ENCODE assay signal across 1 cellular context in the genomic region with DNA sequence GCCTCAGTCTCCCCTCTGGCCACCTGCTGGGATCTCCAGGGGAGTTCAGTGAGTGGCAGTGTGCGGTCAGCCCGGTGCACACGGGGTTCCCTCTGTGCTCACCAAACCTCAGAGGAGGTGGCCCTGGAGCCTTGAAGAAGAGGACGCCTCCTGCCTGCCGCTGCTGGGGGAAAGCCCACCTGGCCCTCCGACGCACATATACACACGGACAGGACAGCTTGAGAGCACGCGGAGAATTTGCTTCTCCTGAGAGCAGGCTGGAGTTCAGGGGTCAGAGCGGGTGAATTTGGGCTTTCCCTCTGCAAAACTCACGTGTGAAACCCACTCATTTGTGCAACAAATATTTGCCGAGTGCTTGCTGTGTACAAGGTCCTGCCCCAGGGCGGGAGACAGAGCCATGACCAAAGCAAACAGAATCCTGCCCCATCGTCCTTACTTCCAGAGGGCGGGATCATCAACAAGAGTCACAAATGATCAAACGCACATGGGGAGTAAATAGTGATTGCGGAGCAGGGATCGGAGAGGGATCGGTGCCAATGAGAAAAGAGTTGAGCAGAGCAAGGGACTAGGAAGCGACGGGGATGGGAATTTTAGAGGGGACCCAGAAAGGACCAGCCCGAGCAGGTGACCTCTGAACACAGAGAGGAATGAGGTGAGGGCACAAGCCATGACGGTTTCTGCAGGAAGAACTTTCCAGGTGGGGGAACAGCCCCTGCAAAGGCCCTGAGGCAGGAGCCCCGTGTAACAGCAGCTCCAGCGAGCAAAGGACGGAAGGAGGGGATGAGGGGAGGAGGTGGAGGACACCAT.
A peak's percentile ranks its signal among the peaks of the same experiment; 100 is the strongest.
TF ChIP-seq lines count a peak whose summit lies in the region.

No MANE protein-coding gene starts in this region.

TF ChIP-seq in HepG2, 621 proteins besides CTCF, POLR2A, EP300 and RAD21 (continued from another document and continues in another):
- TF ChIP-seq ZNF296 (CRISPR knock-in tag; conservative IDR thresholded peaks at IDR 0.05) (peak; percentile 96), KDM1A (CRISPR knock-in tag; IDR thresholded peaks at IDR 0.05) (0 out of 2 replicates have a peak, but pooled peaks have one; percentile 10), CBX5 (CRISPR knock-in tag; IDR thresholded peaks at IDR 0.05; ENCODE audit: borderline replicate concordance) (no peak; the same call in 1 of the 2 replicates), GPN1 (CRISPR knock-in tag; IDR thresholded peaks at IDR 0.05; ENCODE audit: borderline replicate concordance) (no peak), NFYB (CRISPR knock-in tag; IDR thresholded peaks at IDR 0.05) (peak; percentile 34), DNMT1 (CRISPR knock-in tag; IDR thresholded peaks at IDR 0.05) (no peak), SP140L (CRISPR knock-in tag; IDR thresholded peaks at IDR 0.05; ENCODE audit: borderline replicate concordance) (no peak), GTF2F1 (IDR thresholded peaks at IDR 0.05; ENCODE audit: low read length) (no peak), TSC22D2 (CRISPR knock-in tag; IDR thresholded peaks at IDR 0.05; ENCODE audit: borderline replicate concordance) (no peak; the same call in 1 of the 2 replicates), SKI (IDR thresholded peaks at IDR 0.05; ENCODE audit: partially characterized antibody) (no peak), MEIS1 (CRISPR knock-in tag; IDR thresholded peaks at IDR 0.05; ENCODE audit: borderline replicate concordance) (peak; percentile 60; the same call in 1 of the 2 replicates), MED1 (CRISPR knock-in tag; IDR thresholded peaks at IDR 0.05) (peak; percentile 96), KLF13 (CRISPR knock-in tag; IDR thresholded peaks at IDR 0.05) (no peak), RBAK (CRISPR knock-in tag; IDR thresholded peaks at IDR 0.05) (no peak), CHCHD3 (CRISPR knock-in tag; IDR thresholded peaks at IDR 0.05) (no peak), ZKSCAN5 (CRISPR knock-in tag; IDR thresholded peaks at IDR 0.05) (peak; percentile 84), THAP11 (CRISPR knock-in tag; IDR thresholded peaks at IDR 0.05) (peak; percentile 45; the same call in 1 of the 2 replicates), ZNF230 (CRISPR knock-in tag; IDR thresholded peaks at IDR 0.05) (peak; percentile 72; the same call in 1 of the 2 replicates), NFKBIZ (CRISPR knock-in tag; IDR thresholded peaks at IDR 0.05) (no peak), ZNF383 (CRISPR knock-in tag; IDR thresholded peaks at IDR 0.05; ENCODE audit: borderline replicate concordance) (no peak), KLF15 (CRISPR knock-in tag; IDR thresholded peaks at IDR 0.05; ENCODE audit: borderline replicate concordance) (no peak), TARDBP (CRISPR knock-in tag; IDR thresholded peaks at IDR 0.05) (peak; percentile 82), GFI1 (CRISPR knock-in tag; IDR thresholded peaks at IDR 0.05; ENCODE audit: borderline replicate concordance) (peak; percentile 96), NFE2L1 (CRISPR knock-in tag; IDR thresholded peaks at IDR 0.05; ENCODE audit: borderline replicate concordance) (no peak), SAFB2 (CRISPR knock-in tag; IDR thresholded peaks at IDR 0.05; ENCODE audit: borderline replicate concordance, low read depth) (peak; percentile 40; the same call in 1 of the 2 replicates), ZNF652 (CRISPR knock-in tag; IDR thresholded peaks at IDR 0.05; ENCODE audit: borderline replicate concordance, low read depth) (no peak), MAFG (CRISPR knock-in tag; IDR thresholded peaks at IDR 0.05) (no peak), ZNF672 (CRISPR knock-in tag; IDR thresholded peaks at IDR 0.05) (no peak), ZNF619 (CRISPR knock-in tag; IDR thresholded peaks at IDR 0.05) (peak; percentile 82; the same call in 1 of the 2 replicates), PHB2 (IDR thresholded peaks at IDR 0.05; ENCODE audit: partially characterized antibody) (no peak), MAFF (IDR thresholded peaks at IDR 0.05; ENCODE audit: low read depth, low read length) (no peak; the same call in 1 of the 2 replicates), POLR2AphosphoS2 (IDR thresholded peaks at IDR 0.05; ENCODE audit: low read depth, low read length) (no peak), IRX3 (CRISPR knock-in tag; IDR thresholded peaks at IDR 0.05; ENCODE audit: borderline replicate concordance, low read depth) (0 out of 2 replicates have a peak, but pooled peaks have one; percentile 61), ZNF446 (CRISPR knock-in tag; IDR thresholded peaks at IDR 0.05) (no peak)
- TF ChIP-seq, protein P1, sequence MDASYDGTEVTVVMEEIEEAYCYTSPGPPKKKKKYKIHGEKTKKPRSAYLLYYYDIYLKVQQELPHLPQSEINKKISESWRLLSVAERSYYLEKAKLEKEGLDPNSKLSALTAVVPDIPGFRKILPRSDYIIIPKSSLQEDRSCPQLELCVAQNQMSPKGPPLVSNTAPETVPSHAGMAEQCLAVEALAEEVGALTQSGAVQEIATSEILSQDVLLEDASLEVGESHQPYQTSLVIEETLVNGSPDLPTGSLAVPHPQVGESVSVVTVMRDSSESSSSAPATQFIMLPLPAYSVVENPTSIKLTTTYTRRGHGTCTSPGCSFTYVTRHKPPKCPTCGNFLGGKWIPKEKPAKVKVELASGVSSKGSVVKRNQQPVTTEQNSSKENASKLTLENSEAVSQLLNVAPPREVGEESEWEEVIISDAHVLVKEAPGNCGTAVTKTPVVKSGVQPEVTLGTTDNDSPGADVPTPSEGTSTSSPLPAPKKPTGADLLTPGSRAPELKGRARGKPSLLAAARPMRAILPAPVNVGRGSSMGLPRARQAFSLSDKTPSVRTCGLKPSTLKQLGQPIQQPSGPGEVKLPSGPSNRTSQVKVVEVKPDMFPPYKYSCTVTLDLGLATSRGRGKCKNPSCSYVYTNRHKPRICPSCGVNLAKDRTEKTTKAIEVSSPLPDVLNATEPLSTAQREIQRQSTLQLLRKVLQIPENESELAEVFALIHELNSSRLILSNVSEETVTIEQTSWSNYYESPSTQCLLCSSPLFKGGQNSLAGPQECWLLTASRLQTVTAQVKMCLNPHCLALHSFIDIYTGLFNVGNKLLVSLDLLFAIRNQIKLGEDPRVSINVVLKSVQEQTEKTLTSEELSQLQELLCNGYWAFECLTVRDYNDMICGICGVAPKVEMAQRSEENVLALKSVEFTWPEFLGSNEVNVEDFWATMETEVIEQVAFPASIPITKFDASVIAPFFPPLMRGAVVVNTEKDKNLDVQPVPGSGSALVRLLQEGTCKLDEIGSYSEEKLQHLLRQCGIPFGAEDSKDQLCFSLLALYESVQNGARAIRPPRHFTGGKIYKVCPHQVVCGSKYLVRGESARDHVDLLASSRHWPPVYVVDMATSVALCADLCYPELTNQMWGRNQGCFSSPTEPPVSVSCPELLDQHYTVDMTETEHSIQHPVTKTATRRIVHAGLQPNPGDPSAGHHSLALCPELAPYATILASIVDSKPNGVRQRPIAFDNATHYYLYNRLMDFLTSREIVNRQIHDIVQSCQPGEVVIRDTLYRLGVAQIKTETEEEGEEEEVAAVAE (CRISPR knock-in tag; IDR thresholded peaks at IDR 0.05; ENCODE audit: borderline replicate concordance): peak; percentile 21; the same call in 1 of the 2 replicates
- TF ChIP-seq, protein P2, sequence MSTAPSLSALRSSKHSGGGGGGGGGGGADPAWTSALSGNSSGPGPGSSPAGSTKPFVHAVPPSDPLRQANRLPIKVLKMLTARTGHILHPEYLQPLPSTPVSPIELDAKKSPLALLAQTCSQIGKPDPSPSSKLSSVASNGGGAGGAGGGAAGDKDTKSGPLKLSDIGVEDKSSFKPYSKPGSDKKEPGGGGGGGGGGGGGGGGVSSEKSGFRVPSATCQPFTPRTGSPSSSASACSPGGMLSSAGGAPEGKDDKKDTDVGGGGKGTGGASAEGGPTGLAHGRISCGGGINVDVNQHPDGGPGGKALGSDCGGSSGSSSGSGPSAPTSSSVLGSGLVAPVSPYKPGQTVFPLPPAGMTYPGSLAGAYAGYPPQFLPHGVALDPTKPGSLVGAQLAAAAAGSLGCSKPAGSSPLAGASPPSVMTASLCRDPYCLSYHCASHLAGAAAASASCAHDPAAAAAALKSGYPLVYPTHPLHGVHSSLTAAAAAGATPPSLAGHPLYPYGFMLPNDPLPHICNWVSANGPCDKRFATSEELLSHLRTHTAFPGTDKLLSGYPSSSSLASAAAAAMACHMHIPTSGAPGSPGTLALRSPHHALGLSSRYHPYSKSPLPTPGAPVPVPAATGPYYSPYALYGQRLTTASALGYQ (CRISPR knock-in tag; IDR thresholded peaks at IDR 0.05): peak; percentile 66; the same call in 1 of the 2 replicates
- TF ChIP-seq, protein P3, sequence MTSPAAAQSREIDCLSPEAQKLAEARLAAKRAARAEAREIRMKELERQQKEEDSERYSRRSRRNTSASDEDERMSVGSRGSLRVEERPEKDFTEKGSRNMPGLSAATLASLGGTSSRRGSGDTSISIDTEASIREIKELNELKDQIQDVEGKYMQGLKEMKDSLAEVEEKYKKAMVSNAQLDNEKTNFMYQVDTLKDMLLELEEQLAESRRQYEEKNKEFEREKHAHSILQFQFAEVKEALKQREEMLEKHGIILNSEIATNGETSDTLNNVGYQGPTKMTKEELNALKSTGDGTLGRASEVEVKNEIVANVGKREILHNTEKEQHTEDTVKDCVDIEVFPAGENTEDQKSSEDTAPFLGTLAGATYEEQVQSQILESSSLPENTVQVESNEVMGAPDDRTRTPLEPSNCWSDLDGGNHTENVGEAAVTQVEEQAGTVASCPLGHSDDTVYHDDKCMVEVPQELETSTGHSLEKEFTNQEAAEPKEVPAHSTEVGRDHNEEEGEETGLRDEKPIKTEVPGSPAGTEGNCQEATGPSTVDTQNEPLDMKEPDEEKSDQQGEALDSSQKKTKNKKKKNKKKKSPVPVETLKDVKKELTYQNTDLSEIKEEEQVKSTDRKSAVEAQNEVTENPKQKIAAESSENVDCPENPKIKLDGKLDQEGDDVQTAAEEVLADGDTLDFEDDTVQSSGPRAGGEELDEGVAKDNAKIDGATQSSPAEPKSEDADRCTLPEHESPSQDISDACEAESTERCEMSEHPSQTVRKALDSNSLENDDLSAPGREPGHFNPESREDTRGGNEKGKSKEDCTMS (CRISPR knock-in tag; conservative IDR thresholded peaks at IDR 0.05): no peak
- TF ChIP-seq, protein P4, sequence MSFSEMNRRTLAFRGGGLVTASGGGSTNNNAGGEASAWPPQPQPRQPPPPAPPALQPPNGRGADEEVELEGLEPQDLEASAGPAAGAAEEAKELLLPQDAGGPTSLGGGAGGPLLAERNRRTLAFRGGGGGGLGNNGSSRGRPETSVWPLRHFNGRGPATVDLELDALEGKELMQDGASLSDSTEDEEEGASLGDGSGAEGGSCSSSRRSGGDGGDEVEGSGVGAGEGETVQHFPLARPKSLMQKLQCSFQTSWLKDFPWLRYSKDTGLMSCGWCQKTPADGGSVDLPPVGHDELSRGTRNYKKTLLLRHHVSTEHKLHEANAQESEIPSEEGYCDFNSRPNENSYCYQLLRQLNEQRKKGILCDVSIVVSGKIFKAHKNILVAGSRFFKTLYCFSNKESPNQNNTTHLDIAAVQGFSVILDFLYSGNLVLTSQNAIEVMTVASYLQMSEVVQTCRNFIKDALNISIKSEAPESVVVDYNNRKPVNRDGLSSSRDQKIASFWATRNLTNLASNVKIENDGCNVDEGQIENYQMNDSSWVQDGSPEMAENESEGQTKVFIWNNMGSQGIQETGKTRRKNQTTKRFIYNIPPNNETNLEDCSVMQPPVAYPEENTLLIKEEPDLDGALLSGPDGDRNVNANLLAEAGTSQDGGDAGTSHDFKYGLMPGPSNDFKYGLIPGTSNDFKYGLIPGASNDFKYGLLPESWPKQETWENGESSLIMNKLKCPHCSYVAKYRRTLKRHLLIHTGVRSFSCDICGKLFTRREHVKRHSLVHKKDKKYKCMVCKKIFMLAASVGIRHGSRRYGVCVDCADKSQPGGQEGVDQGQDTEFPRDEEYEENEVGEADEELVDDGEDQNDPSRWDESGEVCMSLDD (CRISPR knock-in tag; IDR thresholded peaks at IDR 0.05; ENCODE audit: borderline replicate concordance): no peak
- TF ChIP-seq, protein P5, sequence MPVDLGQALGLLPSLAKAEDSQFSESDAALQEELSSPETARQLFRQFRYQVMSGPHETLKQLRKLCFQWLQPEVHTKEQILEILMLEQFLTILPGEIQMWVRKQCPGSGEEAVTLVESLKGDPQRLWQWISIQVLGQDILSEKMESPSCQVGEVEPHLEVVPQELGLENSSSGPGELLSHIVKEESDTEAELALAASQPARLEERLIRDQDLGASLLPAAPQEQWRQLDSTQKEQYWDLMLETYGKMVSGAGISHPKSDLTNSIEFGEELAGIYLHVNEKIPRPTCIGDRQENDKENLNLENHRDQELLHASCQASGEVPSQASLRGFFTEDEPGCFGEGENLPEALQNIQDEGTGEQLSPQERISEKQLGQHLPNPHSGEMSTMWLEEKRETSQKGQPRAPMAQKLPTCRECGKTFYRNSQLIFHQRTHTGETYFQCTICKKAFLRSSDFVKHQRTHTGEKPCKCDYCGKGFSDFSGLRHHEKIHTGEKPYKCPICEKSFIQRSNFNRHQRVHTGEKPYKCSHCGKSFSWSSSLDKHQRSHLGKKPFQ (CRISPR knock-in tag; IDR thresholded peaks at IDR 0.05; ENCODE audit: insufficient replicate concordance): peak; percentile 78
- TF ChIP-seq, protein P6, sequence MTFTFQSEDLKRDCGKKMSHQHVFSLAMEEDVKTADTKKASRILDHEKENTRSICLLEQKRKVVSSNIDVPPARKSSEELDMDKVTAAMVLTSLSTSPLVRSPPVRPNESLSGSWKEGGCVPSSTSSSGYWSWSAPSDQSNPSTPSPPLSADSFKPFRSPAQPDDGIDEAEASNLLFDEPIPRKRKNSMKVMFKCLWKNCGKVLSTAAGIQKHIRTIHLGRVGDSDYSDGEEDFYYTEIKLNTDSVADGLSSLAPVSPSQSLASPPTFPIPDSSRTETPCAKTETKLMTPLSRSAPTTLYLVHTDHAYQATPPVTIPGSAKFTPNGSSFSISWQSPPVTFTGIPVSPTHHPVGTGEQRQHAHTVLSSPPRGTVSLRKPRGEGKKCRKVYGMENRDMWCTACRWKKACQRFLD (CRISPR knock-in tag; IDR thresholded peaks at IDR 0.05; ENCODE audit: borderline replicate concordance): peak; percentile 43; the same call in 1 of the 2 replicates
- TF ChIP-seq, protein P7, sequence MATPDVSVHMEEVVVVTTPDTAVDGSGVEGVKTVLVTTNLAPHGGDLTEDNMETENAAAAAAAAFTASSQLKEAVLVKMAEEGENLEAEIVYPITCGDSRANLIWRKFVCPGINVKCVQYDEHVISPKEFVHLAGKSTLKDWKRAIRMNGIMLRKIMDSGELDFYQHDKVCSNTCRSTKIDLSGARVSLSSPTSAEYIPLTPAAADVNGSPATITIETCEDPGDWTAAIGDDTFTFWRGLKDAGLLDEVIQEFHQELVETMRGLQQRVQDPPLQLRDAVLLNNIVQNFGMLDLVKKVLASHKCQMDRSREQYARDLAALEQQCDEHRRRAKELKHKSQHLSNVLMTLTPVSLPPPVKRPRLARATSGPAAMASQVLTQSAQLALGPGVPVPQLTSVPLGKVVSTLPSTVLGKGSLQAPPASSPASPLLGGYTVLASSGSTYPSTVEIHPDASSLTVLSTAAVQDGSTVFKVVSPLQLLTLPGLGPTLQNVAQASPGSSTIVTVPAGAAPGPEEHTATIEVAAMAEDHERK (CRISPR knock-in tag; IDR thresholded peaks at IDR 0.05; ENCODE audit: low read depth): no peak
- TF ChIP-seq, protein P8, sequence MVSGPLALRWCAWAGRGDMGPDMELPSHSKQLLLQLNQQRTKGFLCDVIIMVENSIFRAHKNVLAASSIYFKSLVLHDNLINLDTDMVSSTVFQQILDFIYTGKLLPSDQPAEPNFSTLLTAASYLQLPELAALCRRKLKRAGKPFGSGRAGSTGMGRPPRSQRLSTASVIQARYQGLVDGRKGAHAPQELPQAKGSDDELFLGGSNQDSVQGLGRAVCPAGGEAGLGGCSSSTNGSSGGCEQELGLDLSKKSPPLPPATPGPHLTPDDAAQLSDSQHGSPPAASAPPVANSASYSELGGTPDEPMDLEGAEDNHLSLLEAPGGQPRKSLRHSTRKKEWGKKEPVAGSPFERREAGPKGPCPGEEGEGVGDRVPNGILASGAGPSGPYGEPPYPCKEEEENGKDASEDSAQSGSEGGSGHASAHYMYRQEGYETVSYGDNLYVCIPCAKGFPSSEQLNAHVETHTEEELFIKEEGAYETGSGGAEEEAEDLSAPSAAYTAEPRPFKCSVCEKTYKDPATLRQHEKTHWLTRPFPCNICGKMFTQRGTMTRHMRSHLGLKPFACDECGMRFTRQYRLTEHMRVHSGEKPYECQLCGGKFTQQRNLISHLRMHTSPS (CRISPR knock-in tag; IDR thresholded peaks at IDR 0.05; ENCODE audit: low read depth): no peak; the same call in 1 of the 2 replicates
